1 cellular context compared by ENCODE assay signal in the genomic region with DNA sequence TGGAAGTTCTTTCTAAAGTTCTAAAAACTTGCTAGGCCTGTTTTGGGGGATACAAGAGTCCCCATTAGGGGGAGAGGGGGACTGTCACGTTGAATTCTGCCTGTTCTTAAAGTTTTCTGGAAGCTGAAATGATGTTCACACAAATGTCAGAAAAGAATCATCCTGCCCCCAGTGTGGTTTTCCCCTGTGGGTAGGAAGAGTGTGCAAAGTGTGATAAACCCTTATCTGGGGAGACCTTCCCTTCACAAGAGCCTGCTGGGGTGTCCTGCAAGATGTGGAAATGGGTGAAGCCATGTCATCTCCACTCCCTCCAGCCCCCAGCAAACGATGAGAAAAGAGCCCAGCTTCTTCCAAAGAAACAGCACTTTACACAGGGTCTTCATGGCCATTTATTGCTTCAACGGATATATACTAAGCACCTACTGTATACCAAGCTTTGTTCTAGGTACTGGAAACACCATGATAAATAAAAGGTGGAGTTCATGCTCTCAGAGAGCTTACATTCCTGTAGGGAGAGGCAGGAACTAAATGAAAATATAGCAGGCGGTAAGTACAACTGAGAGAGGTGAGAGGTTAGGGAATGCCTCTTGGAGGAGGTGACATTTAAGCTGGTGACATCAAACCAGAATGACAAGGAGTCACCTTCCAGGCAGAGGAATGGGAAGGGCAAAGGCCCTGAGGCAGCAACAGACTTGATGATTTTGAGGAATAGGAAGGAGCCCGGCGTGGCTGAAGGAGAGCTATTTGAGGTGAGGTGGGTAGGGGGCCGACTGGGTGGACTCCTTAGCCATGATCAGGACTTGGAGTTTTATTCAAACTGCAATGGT.
TF ChIP-seq lines count a peak whose summit lies in the region.

No MANE protein-coding gene starts in this region.

TF ChIP-seq in WTC11, 78 proteins besides CTCF, POLR2A, EP300 and RAD21 (continued from another document):
- TF ChIP-seq, protein P1, sequence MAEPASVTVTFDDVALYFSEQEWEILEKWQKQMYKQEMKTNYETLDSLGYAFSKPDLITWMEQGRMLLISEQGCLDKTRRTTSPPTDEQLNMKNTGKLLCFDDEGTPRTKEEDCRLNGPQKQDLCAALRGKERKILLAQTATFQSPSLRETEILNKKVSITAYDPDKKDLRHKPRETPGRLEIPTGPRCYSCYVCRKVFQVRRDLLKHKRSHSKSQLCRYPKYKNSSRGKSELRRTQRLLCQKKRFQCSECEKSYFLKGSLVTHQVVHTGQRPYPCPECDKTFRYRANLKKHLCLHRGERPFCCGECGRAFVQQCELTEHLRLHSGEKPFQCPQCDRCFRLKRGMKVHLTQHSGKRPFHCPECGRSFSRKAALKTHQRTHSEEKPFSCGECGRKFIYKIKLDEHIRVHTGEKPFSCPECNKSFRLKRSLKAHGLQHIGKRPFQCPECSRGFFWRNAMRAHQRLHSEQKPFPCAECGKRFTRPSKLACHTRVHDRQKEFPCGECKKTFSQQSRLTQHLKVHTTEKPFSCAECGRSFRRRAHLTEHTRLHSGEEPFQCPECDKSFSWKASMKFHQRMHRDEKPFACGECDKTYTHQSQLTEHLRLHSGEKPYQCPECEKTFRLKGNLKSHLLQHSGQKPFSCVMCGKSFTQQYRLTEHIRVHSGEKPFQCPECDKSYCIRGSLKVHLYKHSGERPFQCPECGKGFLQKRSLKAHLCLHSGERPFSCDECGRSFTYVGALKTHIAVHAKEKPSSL (CRISPR knock-in tag; conservative IDR thresholded peaks at IDR 0.05), result no peak
- TF ChIP-seq NFYB (CRISPR knock-in tag; conservative IDR thresholded peaks at IDR 0.05; ENCODE audit: low read depth) (no peak), ETV6 (CRISPR knock-in tag; IDR thresholded peaks at IDR 0.05) (no peak), ELF4 (CRISPR knock-in tag; IDR thresholded peaks at IDR 0.05; ENCODE audit: low read depth) (no peak), JUN (CRISPR knock-in tag; IDR thresholded peaks at IDR 0.05) (no peak), TP53 (CRISPR knock-in tag; IDR thresholded peaks at IDR 0.05) (no peak), KAT7 (CRISPR knock-in tag; IDR thresholded peaks at IDR 0.05; ENCODE audit: borderline replicate concordance) (no peak), GTF2I (CRISPR knock-in tag; conservative IDR thresholded peaks at IDR 0.05) (no peak), CBFB (CRISPR knock-in tag; IDR thresholded peaks at IDR 0.05; ENCODE audit: low read depth) (no peak), ZNF232 (CRISPR knock-in tag; IDR thresholded peaks at IDR 0.05) (no peak), TCF7 (CRISPR knock-in tag; IDR thresholded peaks at IDR 0.05; ENCODE audit: low read depth) (no peak), JAZF1 (CRISPR knock-in tag; IDR thresholded peaks at IDR 0.05) (no peak), ZNF416 (CRISPR knock-in tag; IDR thresholded peaks at IDR 0.05) (no peak)
- TF ChIP-seq, protein P2, sequence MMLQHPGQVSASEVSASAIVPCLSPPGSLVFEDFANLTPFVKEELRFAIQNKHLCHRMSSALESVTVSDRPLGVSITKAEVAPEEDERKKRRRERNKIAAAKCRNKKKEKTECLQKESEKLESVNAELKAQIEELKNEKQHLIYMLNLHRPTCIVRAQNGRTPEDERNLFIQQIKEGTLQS (CRISPR knock-in tag; conservative IDR thresholded peaks at IDR 0.05), result no peak
- TF ChIP-seq, protein P3, sequence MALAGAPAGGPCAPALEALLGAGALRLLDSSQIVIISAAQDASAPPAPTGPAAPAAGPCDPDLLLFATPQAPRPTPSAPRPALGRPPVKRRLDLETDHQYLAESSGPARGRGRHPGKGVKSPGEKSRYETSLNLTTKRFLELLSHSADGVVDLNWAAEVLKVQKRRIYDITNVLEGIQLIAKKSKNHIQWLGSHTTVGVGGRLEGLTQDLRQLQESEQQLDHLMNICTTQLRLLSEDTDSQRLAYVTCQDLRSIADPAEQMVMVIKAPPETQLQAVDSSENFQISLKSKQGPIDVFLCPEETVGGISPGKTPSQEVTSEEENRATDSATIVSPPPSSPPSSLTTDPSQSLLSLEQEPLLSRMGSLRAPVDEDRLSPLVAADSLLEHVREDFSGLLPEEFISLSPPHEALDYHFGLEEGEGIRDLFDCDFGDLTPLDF (CRISPR knock-in tag; IDR thresholded peaks at IDR 0.05), result no peak
- TF ChIP-seq, protein P4, sequence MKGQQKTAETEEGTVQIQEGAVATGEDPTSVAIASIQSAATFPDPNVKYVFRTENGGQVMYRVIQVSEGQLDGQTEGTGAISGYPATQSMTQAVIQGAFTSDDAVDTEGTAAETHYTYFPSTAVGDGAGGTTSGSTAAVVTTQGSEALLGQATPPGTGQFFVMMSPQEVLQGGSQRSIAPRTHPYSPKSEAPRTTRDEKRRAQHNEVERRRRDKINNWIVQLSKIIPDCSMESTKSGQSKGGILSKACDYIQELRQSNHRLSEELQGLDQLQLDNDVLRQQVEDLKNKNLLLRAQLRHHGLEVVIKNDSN (CRISPR knock-in tag; IDR thresholded peaks at IDR 0.05), result no peak
TF ChIP-seq in WTC11: peak in this region for 0.
